13 cellular contexts compared by ENCODE assay signal in genomic region chr2:144048631-144049060, GRCh38.
"Had no signal": no experiment of that assay in that cellular context is flagged by ENCODE, and none has a peak within 500 bp of the region (broad histone marks: within the 10 kb centered on the region; RNA-seq: fewer than 3 reads in every experiment).

No MANE protein-coding gene starts in this region.

- H3K9me3 Mint-ChIP-seq: activated naive CD4-positive, alpha-beta T cell treated with anti-CD3 and anti-CD28 coated beads for 36 hours; activated T-helper 17 cell treated with anti-CD3 and anti-CD28 coated beads, Interleukin-2, amount 50 U/mL, for 72 hours; effector memory CD8-positive, alpha-beta T cell; memory B cell; natural killer cell treated with Interleukin-12 subunit alpha and Interleukin-12 subunit beta and Interleukin-15 and Interleukin-18, amount 100 ng/mL, for 72 hours; stimulated activated naive CD8-positive, alpha-beta T cell treated with anti-CD3 and anti-CD28 coated beads, Interleukin-15, Interleukin-2, amounts not matched to agents 100 ng/mL and 50 ng/mL, for 24 hours had no signal

- H3K4me1 ChIP-seq: prostate gland, spleen, upper lobe of left lung had no signal

- H3K36me3 ChIP-seq: prostate gland, spleen, upper lobe of left lung had no signal

- H3K4me3 Mint-ChIP-seq: activated naive CD4-positive, alpha-beta T cell treated with anti-CD3 and anti-CD28 coated beads for 36 hours; activated T-helper 17 cell treated with anti-CD3 and anti-CD28 coated beads, Interleukin-2, amount 50 U/mL, for 72 hours; effector memory CD8-positive, alpha-beta T cell; memory B cell; natural killer cell treated with Interleukin-12 subunit alpha and Interleukin-12 subunit beta and Interleukin-15 and Interleukin-18, amount 100 ng/mL, for 72 hours; stimulated activated naive CD8-positive, alpha-beta T cell treated with anti-CD3 and anti-CD28 coated beads, Interleukin-15, Interleukin-2, amounts not matched to agents 100 ng/mL and 50 ng/mL, for 24 hours had no signal

- DNase-seq: activated CD4-positive, CD25-positive, alpha-beta regulatory T cell treated with anti-CD3 and anti-CD28 coated beads, Interleukin-2, amount 50 U/mL, for 72 hours; activated naive CD4-positive, alpha-beta T cell treated with anti-CD3 and anti-CD28 coated beads for 36 hours; dermis blood vessel endothelial cell; effector memory CD8-positive, alpha-beta T cell; left ventricle myocardium superior; nucleus accumbens; spleen; upper lobe of left lung had no signal

- H3K4me1 Mint-ChIP-seq: activated T-helper 17 cell treated with anti-CD3 and anti-CD28 coated beads, Interleukin-2, amount 50 U/mL, for 72 hours; memory B cell had no signal

- H3K27me3 Mint-ChIP-seq: activated T-helper 17 cell treated with anti-CD3 and anti-CD28 coated beads, Interleukin-2, amount 50 U/mL, for 72 hours; effector memory CD8-positive, alpha-beta T cell; memory B cell; natural killer cell treated with Interleukin-12 subunit alpha and Interleukin-12 subunit beta and Interleukin-15 and Interleukin-18, amount 100 ng/mL, for 72 hours; stimulated activated naive CD8-positive, alpha-beta T cell treated with anti-CD3 and anti-CD28 coated beads, Interleukin-15, Interleukin-2, amounts not matched to agents 100 ng/mL and 50 ng/mL, for 24 hours had no signal

- H3K9me3 ChIP-seq: prostate gland, spleen, upper lobe of left lung had no signal

- H3K4me3 ChIP-seq: prostate gland, spleen, upper lobe of left lung had no signal

- H3K27ac Mint-ChIP-seq: activated naive CD4-positive, alpha-beta T cell treated with anti-CD3 and anti-CD28 coated beads for 36 hours; activated T-helper 17 cell treated with anti-CD3 and anti-CD28 coated beads, Interleukin-2, amount 50 U/mL, for 72 hours; effector memory CD8-positive, alpha-beta T cell; memory B cell; natural killer cell treated with Interleukin-12 subunit alpha and Interleukin-12 subunit beta and Interleukin-15 and Interleukin-18, amount 100 ng/mL, for 72 hours; stimulated activated naive CD8-positive, alpha-beta T cell treated with anti-CD3 and anti-CD28 coated beads, Interleukin-15, Interleukin-2, amounts not matched to agents 100 ng/mL and 50 ng/mL, for 24 hours had no signal

- H3K27ac ChIP-seq: prostate gland, spleen, upper lobe of left lung had no signal

- H3K27me3 ChIP-seq: spleen, upper lobe of left lung had no signal

- H3K36me3 Mint-ChIP-seq: natural killer cell treated with Interleukin-12 subunit alpha and Interleukin-12 subunit beta and Interleukin-15 and Interleukin-18, amount 100 ng/mL, for 72 hours had no signal
